8 cellular contexts compared by ENCODE assay signal in the genomic region with DNA sequence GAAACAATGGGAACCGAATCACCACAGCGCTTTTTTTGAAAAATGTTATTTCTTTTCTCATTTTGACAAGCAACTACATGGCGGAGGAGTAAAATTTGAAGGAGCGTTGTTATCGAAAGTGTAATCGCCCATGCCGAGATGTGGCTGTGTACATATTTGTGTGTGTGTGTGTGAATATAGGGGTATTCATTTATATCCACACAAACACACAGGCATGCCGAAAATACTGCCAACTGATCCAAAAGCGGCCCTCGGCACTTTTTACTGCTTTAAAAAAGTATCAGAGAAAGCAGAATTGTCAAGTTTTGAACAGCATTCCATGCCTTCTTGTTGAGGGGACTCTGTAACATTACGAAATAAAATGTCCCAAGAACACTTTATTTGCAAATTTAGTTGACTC. TPM values are rescaled to one million over a fixed set of nuclear protein-coding genes. Genes with fewer than 3 reads are reported as not detected.
DNase-seq lines count a peak whose midpoint lies in the region; ATAC-seq and TF ChIP-seq lines count a peak whose summit lies in the region.

No MANE protein-coding gene starts in this region.

- peak overlapping the region; percentile 46 for H2AFZ ChIP-seq in hepatocyte

- H3K4me3 ChIP-seq in hepatocyte (peak overlapping the region; percentile 72), skin epidermis (peak overlapping the region; percentile 45 to 69 (median 55))

- peak; percentile 54 for DNase-seq in DMS79 treated with DMSO at 0.1 percent for 48 hours (lab: John Stamatoyannopoulos, UW)
- DNase-seq in DMS79 (lab: John Stamatoyannopoulos, UW): no peak
- DNase-seq in T-helper 17 cell: no peak
- no peak for DNase-seq in hepatocyte (ENCODE audit: low spot score)
- no peak for DNase-seq in stimulated activated naive CD4-positive, alpha-beta T cell (lab: John Stamatoyannopoulos, UW)
- no peak for DNase-seq in RKO (ENCODE audit: low spot score)

- H3K4me1 Mint-ChIP-seq in T-helper 17 cell: peaks cover 3% of the 10 kb centered on the region

- H3K9me2 ChIP-seq in hepatocyte (replicated peaks; ENCODE audit: insufficient read depth): no peaks in the 10 kb centered on the region

- WGBS in hepatocyte (ENCODE audit: low lambda C conversion rate, missing lambda C conversion rate): 0% methylated on average over 11 of the region's 11 CpGs

- H3K36me3 ChIP-seq in hepatocyte (replicated peaks; ENCODE audit: insufficient read depth, low read depth): no peaks in the 10 kb centered on the region

- ATAC-seq in T-helper 17 cell (no peak), HG03025 (IDR thresholded peaks at IDR 0.05; ENCODE audit: low FRiP score, unreplicated experiment) (no peak)

- H3K36me3 Mint-ChIP-seq in T-helper 17 cell (ENCODE audit: low read depth): no peaks in the 10 kb centered on the region

- H3K27me3 ChIP-seq in hepatocyte: no peaks in the 10 kb centered on the region

- H3K4me1 ChIP-seq in hepatocyte (ENCODE audit: insufficient read depth): peaks cover 13% of the 10 kb centered on the region

- peak overlapping the region; percentile 75 for H3K4me2 ChIP-seq in hepatocyte

- no peak for TF ChIP-seq CTCF in hepatocyte (IDR thresholded peaks at IDR 0.05; ENCODE audit: poor library complexity)

- H4K20me1 ChIP-seq in hepatocyte (ENCODE audit: insufficient read depth, poor library complexity, severe bottlenecking): no peaks in the 10 kb centered on the region

- no peaks in the 10 kb centered on the region for H3K9me3 ChIP-seq in T-helper 17 cell (ENCODE audit: control insufficient read depth, low read length, poor library complexity, severe bottlenecking)
- H3K9me3 ChIP-seq in hepatocyte (ENCODE audit: low read depth): no peaks in the 10 kb centered on the region

- no peak overlapping the region for H3K27ac Mint-ChIP-seq in T-helper 17 cell

- H3K4me3 Mint-ChIP-seq in T-helper 17 cell: peak overlapping the region; percentile 85

- H3K27ac ChIP-seq in hepatocyte (peak overlapping the region; percentile 92), skin epidermis (peak overlapping the region; percentile 34 to 85 (median 76))

- H3K79me2 ChIP-seq in hepatocyte: peaks cover 56% of the 10 kb centered on the region

- H3K27me3 Mint-ChIP-seq in T-helper 17 cell: peaks cover 15% of the 10 kb centered on the region

RNA-seq across cellular contexts. Expression of gene PBX1, which starts 1.1 kb away (rescaled TPM):
- total RNA-seq in T-helper 17 cell: 10 to 100 TPM in 1 of 2 donors, under 1 TPM in 1; 0.80 to 16.6 TPM
- total RNA-seq in hepatocyte: 61.2 and 61.6 TPM in 2 replicates
- polyA plus RNA-seq in hepatocyte: 14.0 and 14.8 TPM in 2 replicates
